In the genomic region with DNA sequence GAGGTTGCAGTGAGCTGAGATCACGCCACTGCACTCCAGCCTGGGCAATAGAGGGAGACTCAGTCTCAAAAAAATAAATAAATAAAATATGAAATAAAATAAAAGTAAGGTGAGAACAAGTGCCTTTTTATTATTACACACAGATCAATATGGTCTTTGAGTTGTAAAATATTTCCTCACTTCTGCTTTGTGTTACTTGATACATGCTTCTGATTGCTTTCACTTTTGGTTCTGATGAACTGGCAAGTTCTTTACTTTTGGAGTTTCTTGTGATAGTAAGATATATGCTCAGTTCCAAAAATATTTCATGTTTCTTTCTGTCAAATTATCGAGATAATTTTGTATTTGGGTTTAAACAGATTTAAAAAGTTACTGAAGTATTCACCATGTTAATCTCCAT, we compare ENCODE assay signal across 11 cellular contexts. TPM values are rescaled to one million over a fixed set of nuclear protein-coding genes. Genes with fewer than 3 reads are reported as not detected.
DNase-seq lines count a peak whose midpoint lies in the region; ATAC-seq and TF ChIP-seq lines count a peak whose summit lies in the region.
"Had no signal": no experiment of that assay in that cellular context is flagged by ENCODE, and none has a peak within 500 bp of the region (broad histone marks: within the 10 kb centered on the region; RNA-seq: fewer than 3 reads in every experiment).

No MANE protein-coding gene starts in this region.

- H3K27ac ChIP-seq in psoas muscle = peak overlapping the region; percentile 88

- H3K27me3 Mint-ChIP-seq in activated T-helper 2 cell treated with anti-CD3 and anti-CD28 coated beads, Interferon-gamma antibody, Interleukin-2, Interleukin-4, amounts not matched to agents 10 μg/mL and 5 μg/mL and 100 μg/mL, durations not matched to agents 14 hours and 24 hours and 36 hours (ENCODE audit: low read depth) = peaks cover 18% of the 10 kb centered on the region
- H3K27me3 Mint-ChIP-seq in effector memory CD8-positive, alpha-beta T cell = peaks cover 0 to 2% of the 10 kb centered on the region in 2 donors

- H3K4me1 ChIP-seq in psoas muscle = peaks cover 9% of the 10 kb centered on the region

- no peaks in the 10 kb centered on the region for H3K9me3 ChIP-seq in psoas muscle

- DNase-seq in activated T-helper 2 cell treated with anti-CD3 and anti-CD28 coated beads, Interferon-gamma antibody, Interleukin-2, Interleukin-4, amounts not matched to agents 10 μg/mL and 5 μg/mL and 100 μg/mL, durations not matched to agents 14 hours and 24 hours and 36 hours (ENCODE audit: low spot score) = no peak
- DNase-seq in psoas muscle (no peak), CD1c-positive myeloid dendritic cell (ENCODE audit: extremely low spot score) (no peak)
- no peak for DNase-seq in effector memory CD8-positive, alpha-beta T cell
- DNase-seq in activated CD4-positive, CD25-positive, alpha-beta regulatory T cell (lab: John Stamatoyannopoulos, UW) = no peak
- DNase-seq: activated gamma-delta T cell treated with Interleukin-2 at 50 U/mL for 16 hours, NCI-H2081 had no signal

- no peaks in the 10 kb centered on the region for H3K36me3 ChIP-seq in psoas muscle (ENCODE audit: insufficient read depth in 1 of 2, low read depth in 1 of 2)

- no peaks in the 10 kb centered on the region for H3K36me3 Mint-ChIP-seq in activated T-helper 2 cell treated with anti-CD3 and anti-CD28 coated beads, Interferon-gamma antibody, Interleukin-2, Interleukin-4, amounts not matched to agents 10 μg/mL and 5 μg/mL and 100 μg/mL, durations not matched to agents 14 hours and 24 hours and 36 hours (ENCODE audit: low read depth)
- H3K36me3 Mint-ChIP-seq in effector memory CD8-positive, alpha-beta T cell (ENCODE audit: insufficient read depth) = no peaks in the 10 kb centered on the region

- WGBS in psoas muscle, 3 donors = 22 to 48% (median 29%) methylated on average over 2 of the region's 2 CpGs

- ATAC-seq in GM18868 (IDR thresholded peaks at IDR 0.05; ENCODE audit: unreplicated experiment) = peak; percentile 73
- ATAC-seq in HG02938 (IDR thresholded peaks at IDR 0.05; ENCODE audit: unreplicated experiment) = peak; percentile 77
- ATAC-seq in psoas muscle = peak; percentile 19 to 49 (median 24)
- no peak for ATAC-seq in effector memory CD8-positive, alpha-beta T cell (replicated peaks)
- ATAC-seq in HG03469 (IDR thresholded peaks at IDR 0.05; ENCODE audit: unreplicated experiment) = no peak

- peak overlapping the region; percentile 0 for H3K27ac Mint-ChIP-seq in activated T-helper 2 cell treated with anti-CD3 and anti-CD28 coated beads, Interferon-gamma antibody, Interleukin-2, Interleukin-4, amounts not matched to agents 10 μg/mL and 5 μg/mL and 100 μg/mL, durations not matched to agents 14 hours and 24 hours and 36 hours
- no peak overlapping the region for H3K27ac Mint-ChIP-seq in effector memory CD8-positive, alpha-beta T cell

- H3K9me3 Mint-ChIP-seq in activated T-helper 2 cell treated with anti-CD3 and anti-CD28 coated beads, Interferon-gamma antibody, Interleukin-2, Interleukin-4, amounts not matched to agents 10 μg/mL and 5 μg/mL and 100 μg/mL, durations not matched to agents 14 hours and 24 hours and 36 hours = peaks cover 3% of the 10 kb centered on the region
- H3K9me3 Mint-ChIP-seq in effector memory CD8-positive, alpha-beta T cell = no peaks in the 10 kb centered on the region

- no peak for TF ChIP-seq CTCF in psoas muscle (IDR thresholded peaks at IDR 0.05)

- H3K4me3 ChIP-seq in psoas muscle = peak overlapping the region; percentile 58
- H3K4me3 ChIP-seq: smooth muscle cell had no signal

- peaks cover 6% of the 10 kb centered on the region for H3K4me1 Mint-ChIP-seq in activated T-helper 2 cell treated with anti-CD3 and anti-CD28 coated beads, Interferon-gamma antibody, Interleukin-2, Interleukin-4, amounts not matched to agents 10 μg/mL and 5 μg/mL and 100 μg/mL, durations not matched to agents 14 hours and 24 hours and 36 hours (ENCODE audit: low read depth)
- peaks cover 2 to 3% of the 10 kb centered on the region in 2 donors for H3K4me1 Mint-ChIP-seq in effector memory CD8-positive, alpha-beta T cell (ENCODE audit: low read depth in 2 of 2)

- no peaks in the 10 kb centered on the region for H3K27me3 ChIP-seq in psoas muscle (ENCODE audit: insufficient read depth in 3 of 3, low read length in 2 of 3)

- no peak overlapping the region for H3K4me3 Mint-ChIP-seq in activated T-helper 2 cell treated with anti-CD3 and anti-CD28 coated beads, Interferon-gamma antibody, Interleukin-2, Interleukin-4, amounts not matched to agents 10 μg/mL and 5 μg/mL and 100 μg/mL, durations not matched to agents 14 hours and 24 hours and 36 hours (ENCODE audit: low read depth)
- H3K4me3 Mint-ChIP-seq in effector memory CD8-positive, alpha-beta T cell = no peak overlapping the region

- intact Hi-C loops in activated T-helper 2 cell treated with anti-CD3 and anti-CD28 coated beads, Interferon-gamma antibody, Interleukin-2, Interleukin-4, amounts not matched to agents 10 μg/mL and 5 μg/mL and 100 μg/mL, durations not matched to agents 14 hours and 24 hours and 36 hours (cut with micrococcal nuclease) = no loop called here
- intact Hi-C loops in psoas muscle (cut with DNase I) = loop anchor here in 1 of 2 donors (1.0 to 10.0 kb wide), 3 partner anchors 17 to 110 kb away; a partner anchor contains a TSS

RNA-seq across cellular contexts. Expression of a gene that starts 16.6 kb away (rescaled TPM):
- 25.2 and 25.3 TPM in 2 replicates for total RNA-seq in activated T-helper 2 cell treated with anti-CD3 and anti-CD28 coated beads, Interferon-gamma antibody, Interleukin-2, Interleukin-4, amounts not matched to agents 10 μg/mL and 5 μg/mL and 100 μg/mL, durations not matched to agents 14 hours and 24 hours and 36 hours
- total RNA-seq in psoas muscle = 100 to 1,000 TPM; 305 to 550 (median 419) TPM
- polyA plus RNA-seq in psoas muscle = 100 to 1,000 TPM; 164 to 373 (median 338) TPM

Comparison
In these comparisons a context has a peak if more than half of its experiments do, and no peak if none do; other contexts are left out.
1. ATAC-seq: peak in GM18868 (single experiment), HG02938 (single experiment) and psoas muscle (4 of 4); none in effector memory CD8-positive, alpha-beta T cell (single experiment) and HG03469 (single experiment).
2. RNA of a gene that starts 16.6 kb away (total RNA-seq): 305 to 550 TPM in psoas muscle; 25.2 to 25.3 TPM in activated T-helper 2 cell treated with anti-CD3 and anti-CD28 coated beads, Interferon-gamma antibody, Interleukin-2, Interleukin-4, amounts not matched to agents 10 μg/mL and 5 μg/mL and 100 μg/mL, durations not matched to agents 14 hours and 24 hours and 36 hours; every median in the first group is over 10 times any median in the second.